In the genomic region with DNA sequence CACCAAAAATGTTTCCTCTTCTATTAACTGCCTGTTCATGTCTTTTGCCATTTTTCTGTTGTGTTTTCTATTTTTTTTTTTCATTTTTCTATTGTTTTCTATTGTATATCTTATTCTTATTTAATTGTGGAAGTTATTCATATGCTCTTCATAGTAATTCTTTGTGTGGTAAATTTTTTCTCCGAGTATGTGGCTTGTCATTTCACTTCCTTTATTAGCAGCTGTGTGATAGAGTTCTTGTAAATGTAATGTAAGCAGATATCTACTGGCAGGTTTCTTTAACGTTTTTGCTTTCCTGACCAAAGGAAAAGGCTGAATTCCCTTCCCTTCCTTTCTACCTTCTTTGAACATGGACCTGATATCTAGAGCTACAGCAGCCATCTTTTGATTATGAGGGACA, we compare ENCODE assay signal across 1 cellular context.
TF ChIP-seq lines count a peak whose summit lies in the region.

No MANE protein-coding gene starts in this region.

TF ChIP-seq in HCT116, 20 proteins besides CTCF, POLR2A, EP300 and RAD21 (continued from another document):
- TF ChIP-seq YY1 (IDR thresholded peaks at IDR 0.05; ENCODE audit: extremely low read depth, insufficient replicate concordance, low read depth, low read length): no peak
- TF ChIP-seq FOSL1 (IDR thresholded peaks at IDR 0.05; ENCODE audit: low read depth): no peak
- no peak for TF ChIP-seq ZNF274 (IDR thresholded peaks at IDR 0.05; ENCODE audit: low read depth, low read length)
- TF ChIP-seq EZH2 (IDR thresholded peaks at IDR 0.05): no peak
- TF ChIP-seq SP1 (IDR thresholded peaks at IDR 0.05; ENCODE audit: low read depth): no peak
- no peak for TF ChIP-seq SRF (IDR thresholded peaks at IDR 0.05; ENCODE audit: low read depth)
- TF ChIP-seq CBX3 (IDR thresholded peaks at IDR 0.05; ENCODE audit: low read depth): no peak
- TF ChIP-seq ZFX (IDR thresholded peaks at IDR 0.05): no peak
- no peak for TF ChIP-seq TCF7L2 (IDR thresholded peaks at IDR 0.05; ENCODE audit: borderline replicate concordance, extremely low read depth, insufficient read depth, insufficient read length)
- no peak for TF ChIP-seq EGR1 (IDR thresholded peaks at IDR 0.05; ENCODE audit: low read depth)
- no peak for TF ChIP-seq EZH2phosphoT487 (IDR thresholded peaks at IDR 0.05; ENCODE audit: borderline replicate concordance)
